Comparison of ENCODE assay signal across 1 cellular context in the genomic region with DNA sequence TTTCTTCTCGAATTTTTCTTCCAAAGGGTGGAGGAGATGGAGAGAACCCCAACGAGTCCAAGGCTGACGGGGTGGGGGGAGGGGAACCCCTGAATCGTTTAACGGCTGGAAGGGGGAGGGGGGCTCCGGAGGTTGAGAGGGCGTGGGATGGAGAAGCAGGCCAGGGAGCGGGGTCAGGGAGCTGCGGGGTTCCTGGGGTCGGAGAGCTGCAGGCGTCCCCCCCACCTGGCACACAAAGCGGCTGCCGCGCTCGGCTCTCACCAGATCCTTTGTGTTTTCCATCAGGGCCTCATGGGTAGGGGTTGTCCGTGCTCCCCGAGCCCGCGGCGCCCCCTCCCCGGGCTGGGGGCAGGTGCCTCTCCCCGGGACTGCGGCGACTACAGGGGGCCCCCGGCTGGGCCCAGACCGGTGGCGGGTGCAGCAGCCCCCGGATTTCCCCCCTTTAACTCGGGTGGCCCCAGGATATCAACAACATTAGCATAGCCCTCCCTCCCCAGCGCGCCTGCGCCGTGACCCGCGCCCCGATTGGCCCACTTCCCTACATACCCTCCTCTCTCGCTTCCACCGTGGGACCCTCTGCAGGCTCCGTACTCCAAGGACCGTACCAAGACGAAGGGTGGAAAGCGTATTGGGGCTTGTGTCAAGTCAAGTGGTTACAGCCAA.
A peak's percentile ranks its signal among the peaks of the same experiment; 100 is the strongest.
TF ChIP-seq lines count a peak whose summit lies in the region.

A gene (minus strand): TSS at position 476 of the 663 bp plus-strand sequence. CDS start 34,888 bp downstream, outside the sequence.

TF ChIP-seq in HepG2, 621 proteins besides CTCF, POLR2A, EP300 and RAD21 (continued from another document and continues in another):
- TF ChIP-seq, protein P1, sequence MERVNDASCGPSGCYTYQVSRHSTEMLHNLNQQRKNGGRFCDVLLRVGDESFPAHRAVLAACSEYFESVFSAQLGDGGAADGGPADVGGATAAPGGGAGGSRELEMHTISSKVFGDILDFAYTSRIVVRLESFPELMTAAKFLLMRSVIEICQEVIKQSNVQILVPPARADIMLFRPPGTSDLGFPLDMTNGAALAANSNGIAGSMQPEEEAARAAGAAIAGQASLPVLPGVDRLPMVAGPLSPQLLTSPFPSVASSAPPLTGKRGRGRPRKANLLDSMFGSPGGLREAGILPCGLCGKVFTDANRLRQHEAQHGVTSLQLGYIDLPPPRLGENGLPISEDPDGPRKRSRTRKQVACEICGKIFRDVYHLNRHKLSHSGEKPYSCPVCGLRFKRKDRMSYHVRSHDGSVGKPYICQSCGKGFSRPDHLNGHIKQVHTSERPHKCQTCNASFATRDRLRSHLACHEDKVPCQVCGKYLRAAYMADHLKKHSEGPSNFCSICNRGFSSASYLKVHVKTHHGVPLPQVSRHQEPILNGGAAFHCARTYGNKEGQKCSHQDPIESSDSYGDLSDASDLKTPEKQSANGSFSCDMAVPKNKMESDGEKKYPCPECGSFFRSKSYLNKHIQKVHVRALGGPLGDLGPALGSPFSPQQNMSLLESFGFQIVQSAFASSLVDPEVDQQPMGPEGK (CRISPR knock-in tag; IDR thresholded peaks at IDR 0.05): peak; percentile 85
- TF ChIP-seq, protein P2, sequence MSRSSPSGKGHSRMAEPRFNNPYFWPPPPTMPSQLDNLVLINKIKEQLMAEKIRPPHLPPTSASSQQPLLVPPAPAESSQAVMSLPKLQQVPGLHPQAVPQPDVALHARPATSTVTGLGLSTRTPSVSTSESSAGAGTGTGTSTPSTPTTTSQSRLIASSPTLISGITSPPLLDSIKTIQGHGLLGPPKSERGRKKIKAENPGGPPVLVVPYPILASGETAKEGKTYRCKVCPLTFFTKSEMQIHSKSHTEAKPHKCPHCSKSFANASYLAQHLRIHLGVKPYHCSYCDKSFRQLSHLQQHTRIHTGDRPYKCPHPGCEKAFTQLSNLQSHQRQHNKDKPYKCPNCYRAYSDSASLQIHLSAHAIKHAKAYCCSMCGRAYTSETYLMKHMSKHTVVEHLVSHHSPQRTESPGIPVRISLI (CRISPR knock-in tag; IDR thresholded peaks at IDR 0.05; ENCODE audit: borderline replicate concordance): no peak
- TF ChIP-seq ZNF224 (CRISPR knock-in tag; IDR thresholded peaks at IDR 0.05) (no peak; the same call in 1 of the 2 replicates), CHD4 (IDR thresholded peaks at IDR 0.05; ENCODE audit: borderline replicate concordance, low read length) (no peak), ZMAT3 (CRISPR knock-in tag; conservative IDR thresholded peaks at IDR 0.05) (no peak), ZNF484 (CRISPR knock-in tag; IDR thresholded peaks at IDR 0.05; ENCODE audit: borderline replicate concordance, low read depth) (no peak), ZNF713 (CRISPR knock-in tag; IDR thresholded peaks at IDR 0.05) (0 out of 2 replicates have a peak, but pooled peaks have one; percentile 39), RFXANK (CRISPR knock-in tag; IDR thresholded peaks at IDR 0.05) (no peak), FOXK2 (IDR thresholded peaks at IDR 0.05) (no peak), GLI4 (CRISPR knock-in tag; IDR thresholded peaks at IDR 0.05; ENCODE audit: borderline replicate concordance) (no peak), ZNF3 (CRISPR knock-in tag; IDR thresholded peaks at IDR 0.05) (no peak), MLLT10 (CRISPR knock-in tag; IDR thresholded peaks at IDR 0.05) (no peak), PCBP2 (optimal IDR thresholded peaks at IDR 0.05; ENCODE audit: low read depth, low read length, poor library complexity, severe bottlenecking) (no peak), MEIS2 (CRISPR knock-in tag; IDR thresholded peaks at IDR 0.05) (0 out of 2 replicates have a peak, but pooled peaks have one; percentile 28), ZNF577 (CRISPR knock-in tag; IDR thresholded peaks at IDR 0.05; ENCODE audit: borderline replicate concordance, low read depth) (no peak), TCF7L2 (IDR thresholded peaks at IDR 0.05; ENCODE audit: low read depth, low read length) (no peak), ZFYVE20 (CRISPR knock-in tag; IDR thresholded peaks at IDR 0.05; ENCODE audit: borderline replicate concordance, low read depth) (no peak), NPAS2 (CRISPR knock-in tag; IDR thresholded peaks at IDR 0.05; ENCODE audit: borderline replicate concordance) (no peak), ZNF432 (CRISPR knock-in tag; IDR thresholded peaks at IDR 0.05; ENCODE audit: borderline replicate concordance) (no peak), ZNF563 (CRISPR knock-in tag; IDR thresholded peaks at IDR 0.05) (no peak), ZNF24 (IDR thresholded peaks at IDR 0.05) (no peak), ZNF850 (CRISPR knock-in tag; conservative IDR thresholded peaks at IDR 0.05) (no peak), ZNF207 (IDR thresholded peaks at IDR 0.05; ENCODE audit: borderline replicate concordance) (no peak), ELF4 (CRISPR knock-in tag; IDR thresholded peaks at IDR 0.05; ENCODE audit: borderline replicate concordance) (no peak), ZNF460 (CRISPR knock-in tag; IDR thresholded peaks at IDR 0.05; ENCODE audit: borderline replicate concordance) (no peak), ELF1 (CRISPR knock-in tag; IDR thresholded peaks at IDR 0.05) (no peak), ZNF546 (CRISPR knock-in tag; conservative IDR thresholded peaks at IDR 0.05) (no peak), FLYWCH1 (CRISPR knock-in tag; IDR thresholded peaks at IDR 0.05) (no peak), SRF (IDR thresholded peaks at IDR 0.05; ENCODE audit: low read depth, low read length) (no peak), AKAP8 (CRISPR knock-in tag; IDR thresholded peaks at IDR 0.05) (no peak), POLR2AphosphoS2 (IDR thresholded peaks at IDR 0.05; ENCODE audit: low read depth, low read length) (no peak), MAFK (conservative IDR thresholded peaks at IDR 0.05 in 1 of 2, IDR thresholded peaks at IDR 0.05 in 1 of 2; ENCODE audit: low read length in 2 of 2) (no peak), ZNF83 (CRISPR knock-in tag; IDR thresholded peaks at IDR 0.05; ENCODE audit: borderline replicate concordance) (no peak), ZNF605 (CRISPR knock-in tag; IDR thresholded peaks at IDR 0.05) (no peak), ZNF34 (CRISPR knock-in tag; IDR thresholded peaks at IDR 0.05; ENCODE audit: borderline replicate concordance) (no peak), ZSCAN20 (CRISPR knock-in tag; IDR thresholded peaks at IDR 0.05; ENCODE audit: borderline replicate concordance) (no peak), ZNF670 (CRISPR knock-in tag; IDR thresholded peaks at IDR 0.05; ENCODE audit: borderline replicate concordance) (no peak), ZNF660 (CRISPR knock-in tag; IDR thresholded peaks at IDR 0.05; ENCODE audit: borderline replicate concordance, low read depth) (no peak), ATM (IDR thresholded peaks at IDR 0.05; ENCODE audit: borderline replicate concordance) (no peak)
- TF ChIP-seq, protein P3, sequence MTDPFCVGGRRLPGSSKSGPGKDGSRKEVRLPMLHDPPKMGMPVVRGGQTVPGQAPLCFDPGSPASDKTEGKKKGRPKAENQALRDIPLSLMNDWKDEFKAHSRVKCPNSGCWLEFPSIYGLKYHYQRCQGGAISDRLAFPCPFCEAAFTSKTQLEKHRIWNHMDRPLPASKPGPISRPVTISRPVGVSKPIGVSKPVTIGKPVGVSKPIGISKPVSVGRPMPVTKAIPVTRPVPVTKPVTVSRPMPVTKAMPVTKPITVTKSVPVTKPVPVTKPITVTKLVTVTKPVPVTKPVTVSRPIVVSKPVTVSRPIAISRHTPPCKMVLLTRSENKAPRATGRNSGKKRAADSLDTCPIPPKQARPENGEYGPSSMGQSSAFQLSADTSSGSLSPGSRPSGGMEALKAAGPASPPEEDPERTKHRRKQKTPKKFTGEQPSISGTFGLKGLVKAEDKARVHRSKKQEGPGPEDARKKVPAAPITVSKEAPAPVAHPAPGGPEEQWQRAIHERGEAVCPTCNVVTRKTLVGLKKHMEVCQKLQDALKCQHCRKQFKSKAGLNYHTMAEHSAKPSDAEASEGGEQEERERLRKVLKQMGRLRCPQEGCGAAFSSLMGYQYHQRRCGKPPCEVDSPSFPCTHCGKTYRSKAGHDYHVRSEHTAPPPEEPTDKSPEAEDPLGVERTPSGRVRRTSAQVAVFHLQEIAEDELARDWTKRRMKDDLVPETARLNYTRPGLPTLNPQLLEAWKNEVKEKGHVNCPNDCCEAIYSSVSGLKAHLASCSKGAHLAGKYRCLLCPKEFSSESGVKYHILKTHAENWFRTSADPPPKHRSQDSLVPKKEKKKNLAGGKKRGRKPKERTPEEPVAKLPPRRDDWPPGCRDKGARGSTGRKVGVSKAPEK (CRISPR knock-in tag; IDR thresholded peaks at IDR 0.05; ENCODE audit: borderline replicate concordance): 0 out of 2 replicates have a peak, but pooled peaks have one; percentile 26
- TF ChIP-seq, protein P4, sequence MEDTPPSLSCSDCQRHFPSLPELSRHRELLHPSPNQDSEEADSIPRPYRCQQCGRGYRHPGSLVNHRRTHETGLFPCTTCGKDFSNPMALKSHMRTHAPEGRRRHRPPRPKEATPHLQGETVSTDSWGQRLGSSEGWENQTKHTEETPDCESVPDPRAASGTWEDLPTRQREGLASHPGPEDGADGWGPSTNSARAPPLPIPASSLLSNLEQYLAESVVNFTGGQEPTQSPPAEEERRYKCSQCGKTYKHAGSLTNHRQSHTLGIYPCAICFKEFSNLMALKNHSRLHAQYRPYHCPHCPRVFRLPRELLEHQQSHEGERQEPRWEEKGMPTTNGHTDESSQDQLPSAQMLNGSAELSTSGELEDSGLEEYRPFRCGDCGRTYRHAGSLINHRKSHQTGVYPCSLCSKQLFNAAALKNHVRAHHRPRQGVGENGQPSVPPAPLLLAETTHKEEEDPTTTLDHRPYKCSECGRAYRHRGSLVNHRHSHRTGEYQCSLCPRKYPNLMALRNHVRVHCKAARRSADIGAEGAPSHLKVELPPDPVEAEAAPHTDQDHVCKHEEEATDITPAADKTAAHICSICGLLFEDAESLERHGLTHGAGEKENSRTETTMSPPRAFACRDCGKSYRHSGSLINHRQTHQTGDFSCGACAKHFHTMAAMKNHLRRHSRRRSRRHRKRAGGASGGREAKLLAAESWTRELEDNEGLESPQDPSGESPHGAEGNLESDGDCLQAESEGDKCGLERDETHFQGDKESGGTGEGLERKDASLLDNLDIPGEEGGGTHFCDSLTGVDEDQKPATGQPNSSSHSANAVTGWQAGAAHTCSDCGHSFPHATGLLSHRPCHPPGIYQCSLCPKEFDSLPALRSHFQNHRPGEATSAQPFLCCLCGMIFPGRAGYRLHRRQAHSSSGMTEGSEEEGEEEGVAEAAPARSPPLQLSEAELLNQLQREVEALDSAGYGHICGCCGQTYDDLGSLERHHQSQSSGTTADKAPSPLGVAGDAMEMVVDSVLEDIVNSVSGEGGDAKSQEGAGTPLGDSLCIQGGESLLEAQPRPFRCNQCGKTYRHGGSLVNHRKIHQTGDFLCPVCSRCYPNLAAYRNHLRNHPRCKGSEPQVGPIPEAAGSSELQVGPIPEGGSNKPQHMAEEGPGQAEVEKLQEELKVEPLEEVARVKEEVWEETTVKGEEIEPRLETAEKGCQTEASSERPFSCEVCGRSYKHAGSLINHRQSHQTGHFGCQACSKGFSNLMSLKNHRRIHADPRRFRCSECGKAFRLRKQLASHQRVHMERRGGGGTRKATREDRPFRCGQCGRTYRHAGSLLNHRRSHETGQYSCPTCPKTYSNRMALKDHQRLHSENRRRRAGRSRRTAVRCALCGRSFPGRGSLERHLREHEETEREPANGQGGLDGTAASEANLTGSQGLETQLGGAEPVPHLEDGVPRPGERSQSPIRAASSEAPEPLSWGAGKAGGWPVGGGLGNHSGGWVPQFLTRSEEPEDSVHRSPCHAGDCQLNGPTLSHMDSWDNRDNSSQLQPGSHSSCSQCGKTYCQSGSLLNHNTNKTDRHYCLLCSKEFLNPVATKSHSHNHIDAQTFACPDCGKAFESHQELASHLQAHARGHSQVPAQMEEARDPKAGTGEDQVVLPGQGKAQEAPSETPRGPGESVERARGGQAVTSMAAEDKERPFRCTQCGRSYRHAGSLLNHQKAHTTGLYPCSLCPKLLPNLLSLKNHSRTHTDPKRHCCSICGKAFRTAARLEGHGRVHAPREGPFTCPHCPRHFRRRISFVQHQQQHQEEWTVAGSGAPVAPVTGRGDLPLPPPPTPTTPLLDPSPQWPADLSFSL (CRISPR knock-in tag; IDR thresholded peaks at IDR 0.05): no peak
- TF ChIP-seq, protein P5, sequence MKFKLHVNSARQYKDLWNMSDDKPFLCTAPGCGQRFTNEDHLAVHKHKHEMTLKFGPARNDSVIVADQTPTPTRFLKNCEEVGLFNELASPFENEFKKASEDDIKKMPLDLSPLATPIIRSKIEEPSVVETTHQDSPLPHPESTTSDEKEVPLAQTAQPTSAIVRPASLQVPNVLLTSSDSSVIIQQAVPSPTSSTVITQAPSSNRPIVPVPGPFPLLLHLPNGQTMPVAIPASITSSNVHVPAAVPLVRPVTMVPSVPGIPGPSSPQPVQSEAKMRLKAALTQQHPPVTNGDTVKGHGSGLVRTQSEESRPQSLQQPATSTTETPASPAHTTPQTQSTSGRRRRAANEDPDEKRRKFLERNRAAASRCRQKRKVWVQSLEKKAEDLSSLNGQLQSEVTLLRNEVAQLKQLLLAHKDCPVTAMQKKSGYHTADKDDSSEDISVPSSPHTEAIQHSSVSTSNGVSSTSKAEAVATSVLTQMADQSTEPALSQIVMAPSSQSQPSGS (CRISPR knock-in tag; IDR thresholded peaks at IDR 0.05): no peak; the same call in 1 of the 2 replicates
- TF ChIP-seq, protein P6, sequence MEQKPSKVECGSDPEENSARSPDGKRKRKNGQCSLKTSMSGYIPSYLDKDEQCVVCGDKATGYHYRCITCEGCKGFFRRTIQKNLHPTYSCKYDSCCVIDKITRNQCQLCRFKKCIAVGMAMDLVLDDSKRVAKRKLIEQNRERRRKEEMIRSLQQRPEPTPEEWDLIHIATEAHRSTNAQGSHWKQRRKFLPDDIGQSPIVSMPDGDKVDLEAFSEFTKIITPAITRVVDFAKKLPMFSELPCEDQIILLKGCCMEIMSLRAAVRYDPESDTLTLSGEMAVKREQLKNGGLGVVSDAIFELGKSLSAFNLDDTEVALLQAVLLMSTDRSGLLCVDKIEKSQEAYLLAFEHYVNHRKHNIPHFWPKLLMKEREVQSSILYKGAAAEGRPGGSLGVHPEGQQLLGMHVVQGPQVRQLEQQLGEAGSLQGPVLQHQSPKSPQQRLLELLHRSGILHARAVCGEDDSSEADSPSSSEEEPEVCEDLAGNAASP (CRISPR knock-in tag; IDR thresholded peaks at IDR 0.05; ENCODE audit: borderline replicate concordance): peak; percentile 34; the same call in 1 of the 2 replicates
- TF ChIP-seq, protein P7, sequence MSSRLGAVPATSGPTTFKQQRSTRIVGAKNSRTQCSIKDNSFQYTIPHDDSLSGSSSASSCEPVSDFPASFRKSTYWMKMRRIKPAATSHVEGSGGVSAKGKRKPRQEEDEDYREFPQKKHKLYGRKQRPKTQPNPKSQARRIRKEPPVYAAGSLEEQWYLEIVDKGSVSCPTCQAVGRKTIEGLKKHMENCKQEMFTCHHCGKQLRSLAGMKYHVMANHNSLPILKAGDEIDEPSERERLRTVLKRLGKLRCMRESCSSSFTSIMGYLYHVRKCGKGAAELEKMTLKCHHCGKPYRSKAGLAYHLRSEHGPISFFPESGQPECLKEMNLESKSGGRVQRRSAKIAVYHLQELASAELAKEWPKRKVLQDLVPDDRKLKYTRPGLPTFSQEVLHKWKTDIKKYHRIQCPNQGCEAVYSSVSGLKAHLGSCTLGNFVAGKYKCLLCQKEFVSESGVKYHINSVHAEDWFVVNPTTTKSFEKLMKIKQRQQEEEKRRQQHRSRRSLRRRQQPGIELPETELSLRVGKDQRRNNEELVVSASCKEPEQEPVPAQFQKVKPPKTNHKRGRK (CRISPR knock-in tag; IDR thresholded peaks at IDR 0.05): no peak
- TF ChIP-seq, protein P8, sequence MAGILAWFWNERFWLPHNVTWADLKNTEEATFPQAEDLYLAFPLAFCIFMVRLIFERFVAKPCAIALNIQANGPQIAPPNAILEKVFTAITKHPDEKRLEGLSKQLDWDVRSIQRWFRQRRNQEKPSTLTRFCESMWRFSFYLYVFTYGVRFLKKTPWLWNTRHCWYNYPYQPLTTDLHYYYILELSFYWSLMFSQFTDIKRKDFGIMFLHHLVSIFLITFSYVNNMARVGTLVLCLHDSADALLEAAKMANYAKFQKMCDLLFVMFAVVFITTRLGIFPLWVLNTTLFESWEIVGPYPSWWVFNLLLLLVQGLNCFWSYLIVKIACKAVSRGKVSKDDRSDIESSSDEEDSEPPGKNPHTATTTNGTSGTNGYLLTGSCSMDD (CRISPR knock-in tag; IDR thresholded peaks at IDR 0.05): no peak
